16 cellular contexts compared by ENCODE assay signal in the genomic region with DNA sequence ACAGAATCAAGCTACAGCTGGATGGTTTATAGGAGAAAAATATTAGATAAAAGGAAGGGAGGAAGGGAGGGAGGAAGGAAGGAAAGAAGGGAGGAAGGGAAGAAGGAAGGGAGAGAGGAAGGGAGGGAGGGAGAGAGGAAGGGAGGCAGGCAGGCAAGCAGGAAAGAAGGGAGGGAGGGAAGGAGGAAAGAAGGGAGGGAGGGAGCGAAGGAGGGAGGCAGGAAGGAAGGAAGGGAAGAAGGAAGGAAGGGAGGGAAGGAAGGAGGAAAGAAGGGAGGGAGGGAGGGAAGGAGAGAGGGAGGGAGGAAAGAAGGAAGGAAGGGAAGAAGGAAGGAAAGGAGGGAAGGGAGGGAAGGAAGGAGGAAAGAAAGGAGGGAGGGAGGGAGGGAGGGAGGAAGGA.
"Had no signal": no experiment of that assay in that cellular context is flagged by ENCODE, and none has a peak within 500 bp of the region (broad histone marks: within the 10 kb centered on the region; RNA-seq: fewer than 3 reads in every experiment).

No MANE protein-coding gene starts in this region.

- H2AFZ ChIP-seq: hepatocyte had no signal

- DNase-seq: activated CD4-positive, alpha-beta T cell treated with anti-CD3 and anti-CD28 coated beads, Interleukin-2, amount 50 U/mL, for 48 hours; activated CD8-positive, alpha-beta memory T cell treated with anti-CD3 and anti-CD28 coated beads, Interleukin-2, amount 10 ng/mL, durations not matched to agents 7 days and 5 days; activated effector memory CD4-positive, alpha-beta T cell treated with Interleukin-2 at 50 U/mL for 16 hours; activated naive CD4-positive, alpha-beta T cell treated with anti-CD3 and anti-CD28 coated beads, Interleukin-2, amount 50 U/mL, for 16 hours; activated T-cell treated with anti-CD3 and anti-CD28 coated beads, Interleukin-2, amount 50 U/mL, for 4 hours; left lung; ovary; stimulated activated CD4-positive, alpha-beta T cell treated with anti-CD3 and anti-CD28 coated beads, Interleukin-2, amount 100 ng/mL, for 48 hours; T-cell; WERI-Rb-1 had no signal

- H3K27me3 ChIP-seq: hepatocyte, left lung, ovary, tibial nerve had no signal

- H3K4me2 ChIP-seq: hepatocyte had no signal

- ATAC-seq: activated T-cell treated with anti-CD3 and anti-CD28 coated beads, Interleukin-2, amount 50 U/mL, for 4 hours; esophagus mucosa; T-cell had no signal

- H3K4me1 ChIP-seq: left lung had no signal

- H3K79me2 ChIP-seq: hepatocyte had no signal

- H3K27ac ChIP-seq: coronary artery, hepatocyte, left lung, WERI-Rb-1 had no signal

- H3K27ac Mint-ChIP-seq: activated CD8-positive, alpha-beta memory T cell treated with anti-CD3 and anti-CD28 coated beads, Interleukin-2, amount 10 ng/mL, durations not matched to agents 7 days and 5 days; stimulated activated memory B cell treated with anti-CD40 and anti-IgM and Interleukin-4, amounts not matched to agents 10 μg/mL and 1 μg/mL and 100 μg/mL, for 72 hours; T-cell had no signal

- H3K9me3 ChIP-seq: left lung, ovary, tibial nerve had no signal

- H3K36me3 ChIP-seq: left lung, ovary, tibial nerve, WERI-Rb-1 had no signal

- H3K4me3 Mint-ChIP-seq: activated CD8-positive, alpha-beta memory T cell treated with anti-CD3 and anti-CD28 coated beads, Interleukin-2, amount 10 ng/mL, durations not matched to agents 7 days and 5 days; activated T-cell treated with anti-CD3 and anti-CD28 coated beads, Interleukin-2, amount 50 U/mL, for 4 hours; neural crest cell; stimulated activated memory B cell treated with anti-CD40 and anti-IgM and Interleukin-4, amounts not matched to agents 10 μg/mL and 1 μg/mL and 100 μg/mL, for 72 hours; T-cell had no signal

- H3K9me3 Mint-ChIP-seq: activated T-cell treated with anti-CD3 and anti-CD28 coated beads, Interleukin-2, amount 50 U/mL, for 4 hours; neural crest cell; stimulated activated memory B cell treated with anti-CD40 and anti-IgM and Interleukin-4, amounts not matched to agents 10 μg/mL and 1 μg/mL and 100 μg/mL, for 72 hours; T-cell had no signal

- H3K27me3 Mint-ChIP-seq: T-cell had no signal

- H3K36me3 Mint-ChIP-seq: activated CD8-positive, alpha-beta memory T cell treated with anti-CD3 and anti-CD28 coated beads, Interleukin-2, amount 10 ng/mL, durations not matched to agents 7 days and 5 days; stimulated activated memory B cell treated with anti-CD40 and anti-IgM and Interleukin-4, amounts not matched to agents 10 μg/mL and 1 μg/mL and 100 μg/mL, for 72 hours; T-cell had no signal

- H3K4me3 ChIP-seq: coronary artery, hepatocyte, left lung, ovary, tibial nerve had no signal
